Comparison of ENCODE assay signal across 1 cellular context in the genomic region with DNA sequence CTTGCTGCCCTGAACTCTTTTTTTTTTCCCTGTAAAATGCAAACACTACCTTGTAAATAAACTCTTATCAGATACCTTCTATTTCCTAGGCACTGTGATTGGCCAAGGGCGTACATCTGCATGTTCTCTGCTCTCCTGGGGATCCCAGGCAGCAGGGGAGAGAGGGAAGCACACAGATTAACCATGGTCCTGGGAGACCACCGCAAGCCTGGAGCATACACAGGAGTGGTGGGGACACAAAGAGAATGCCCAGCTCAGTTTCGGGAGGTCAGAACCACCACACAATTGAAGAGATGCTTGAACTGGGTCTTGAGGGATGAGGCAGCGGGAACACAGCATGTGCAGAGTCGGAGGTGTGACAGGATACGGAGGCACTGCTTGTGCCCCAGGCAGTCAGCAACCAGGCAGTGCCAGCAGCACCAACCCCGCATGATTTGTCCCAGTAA.
TF ChIP-seq lines count a peak whose summit lies in the region.

No MANE protein-coding gene starts in this region.

TF ChIP-seq in HepG2, 621 proteins besides CTCF, POLR2A, EP300 and RAD21 (continued from another document and continues in another):
- TF ChIP-seq, protein P1, sequence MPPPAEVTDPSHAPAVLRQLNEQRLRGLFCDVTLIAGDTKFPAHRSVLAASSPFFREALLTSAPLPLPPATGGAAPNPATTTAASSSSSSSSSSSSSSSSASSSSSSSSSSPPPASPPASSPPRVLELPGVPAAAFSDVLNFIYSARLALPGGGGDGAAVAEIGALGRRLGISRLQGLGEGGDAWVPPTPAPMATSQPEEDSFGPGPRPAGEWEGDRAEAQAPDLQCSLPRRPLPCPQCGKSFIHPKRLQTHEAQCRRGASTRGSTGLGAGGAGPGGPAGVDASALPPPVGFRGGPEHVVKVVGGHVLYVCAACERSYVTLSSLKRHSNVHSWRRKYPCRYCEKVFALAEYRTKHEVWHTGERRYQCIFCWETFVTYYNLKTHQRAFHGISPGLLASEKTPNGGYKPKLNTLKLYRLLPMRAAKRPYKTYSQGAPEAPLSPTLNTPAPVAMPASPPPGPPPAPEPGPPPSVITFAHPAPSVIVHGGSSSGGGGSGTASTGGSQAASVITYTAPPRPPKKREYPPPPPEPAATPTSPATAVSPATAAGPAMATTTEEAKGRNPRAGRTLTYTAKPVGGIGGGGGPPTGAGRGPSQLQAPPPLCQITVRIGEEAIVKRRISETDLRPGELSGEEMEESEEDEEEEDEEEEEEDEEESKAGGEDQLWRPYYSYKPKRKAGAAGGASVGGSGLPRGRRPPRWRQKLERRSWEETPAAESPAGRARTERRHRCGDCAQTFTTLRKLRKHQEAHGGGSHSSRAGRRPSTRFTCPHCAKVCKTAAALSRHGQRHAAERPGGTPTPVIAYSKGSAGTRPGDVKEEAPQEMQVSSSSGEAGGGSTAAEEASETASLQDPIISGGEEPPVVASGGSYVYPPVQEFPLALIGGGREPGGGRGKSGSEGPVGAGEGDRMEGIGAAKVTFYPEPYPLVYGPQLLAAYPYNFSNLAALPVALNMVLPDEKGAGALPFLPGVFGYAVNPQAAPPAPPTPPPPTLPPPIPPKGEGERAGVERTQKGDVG (CRISPR knock-in tag; IDR thresholded peaks at IDR 0.05; ENCODE audit: borderline replicate concordance) = peak; percentile 46; the same call in 1 of the 2 replicates
- no peak for TF ChIP-seq KDM5A (IDR thresholded peaks at IDR 0.05; ENCODE audit: borderline replicate concordance, low read length)
- TF ChIP-seq HMGA1 (CRISPR knock-in tag; conservative IDR thresholded peaks at IDR 0.05) = no peak
- TF ChIP-seq ZNF180 (CRISPR knock-in tag; IDR thresholded peaks at IDR 0.05; ENCODE audit: borderline replicate concordance, low read depth) = no peak
- no peak for TF ChIP-seq ZNF460 (CRISPR knock-in tag; IDR thresholded peaks at IDR 0.05; ENCODE audit: borderline replicate concordance)
- no peak for TF ChIP-seq POLR2AphosphoS5 (IDR thresholded peaks at IDR 0.05; ENCODE audit: low read depth, low read length)
- no peak for TF ChIP-seq ZNF468 (CRISPR knock-in tag; IDR thresholded peaks at IDR 0.05)
- no peak for TF ChIP-seq ZNF235 (CRISPR knock-in tag; IDR thresholded peaks at IDR 0.05; ENCODE audit: borderline replicate concordance)
- TF ChIP-seq, protein P2, sequence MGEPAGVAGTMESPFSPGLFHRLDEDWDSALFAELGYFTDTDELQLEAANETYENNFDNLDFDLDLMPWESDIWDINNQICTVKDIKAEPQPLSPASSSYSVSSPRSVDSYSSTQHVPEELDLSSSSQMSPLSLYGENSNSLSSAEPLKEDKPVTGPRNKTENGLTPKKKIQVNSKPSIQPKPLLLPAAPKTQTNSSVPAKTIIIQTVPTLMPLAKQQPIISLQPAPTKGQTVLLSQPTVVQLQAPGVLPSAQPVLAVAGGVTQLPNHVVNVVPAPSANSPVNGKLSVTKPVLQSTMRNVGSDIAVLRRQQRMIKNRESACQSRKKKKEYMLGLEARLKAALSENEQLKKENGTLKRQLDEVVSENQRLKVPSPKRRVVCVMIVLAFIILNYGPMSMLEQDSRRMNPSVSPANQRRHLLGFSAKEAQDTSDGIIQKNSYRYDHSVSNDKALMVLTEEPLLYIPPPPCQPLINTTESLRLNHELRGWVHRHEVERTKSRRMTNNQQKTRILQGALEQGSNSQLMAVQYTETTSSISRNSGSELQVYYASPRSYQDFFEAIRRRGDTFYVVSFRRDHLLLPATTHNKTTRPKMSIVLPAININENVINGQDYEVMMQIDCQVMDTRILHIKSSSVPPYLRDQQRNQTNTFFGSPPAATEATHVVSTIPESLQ (CRISPR knock-in tag; conservative IDR thresholded peaks at IDR 0.05) = no peak
- no peak for TF ChIP-seq NFIB (CRISPR knock-in tag; IDR thresholded peaks at IDR 0.05; ENCODE audit: borderline replicate concordance)
- TF ChIP-seq, protein P3, sequence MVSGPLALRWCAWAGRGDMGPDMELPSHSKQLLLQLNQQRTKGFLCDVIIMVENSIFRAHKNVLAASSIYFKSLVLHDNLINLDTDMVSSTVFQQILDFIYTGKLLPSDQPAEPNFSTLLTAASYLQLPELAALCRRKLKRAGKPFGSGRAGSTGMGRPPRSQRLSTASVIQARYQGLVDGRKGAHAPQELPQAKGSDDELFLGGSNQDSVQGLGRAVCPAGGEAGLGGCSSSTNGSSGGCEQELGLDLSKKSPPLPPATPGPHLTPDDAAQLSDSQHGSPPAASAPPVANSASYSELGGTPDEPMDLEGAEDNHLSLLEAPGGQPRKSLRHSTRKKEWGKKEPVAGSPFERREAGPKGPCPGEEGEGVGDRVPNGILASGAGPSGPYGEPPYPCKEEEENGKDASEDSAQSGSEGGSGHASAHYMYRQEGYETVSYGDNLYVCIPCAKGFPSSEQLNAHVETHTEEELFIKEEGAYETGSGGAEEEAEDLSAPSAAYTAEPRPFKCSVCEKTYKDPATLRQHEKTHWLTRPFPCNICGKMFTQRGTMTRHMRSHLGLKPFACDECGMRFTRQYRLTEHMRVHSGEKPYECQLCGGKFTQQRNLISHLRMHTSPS (CRISPR knock-in tag; IDR thresholded peaks at IDR 0.05; ENCODE audit: low read depth) = peak; percentile 42; the same call in 1 of the 2 replicates
- no peak for TF ChIP-seq PCBP2 (optimal IDR thresholded peaks at IDR 0.05; ENCODE audit: low read depth, low read length, poor library complexity, severe bottlenecking)
- no peak for TF ChIP-seq CHD4 (IDR thresholded peaks at IDR 0.05; ENCODE audit: borderline replicate concordance, low read length)
- peak; percentile 47; the same call in 1 of the 2 replicates for TF ChIP-seq ZNF33B (CRISPR knock-in tag; IDR thresholded peaks at IDR 0.05)
- peak; percentile 58; the same call in 1 of the 2 replicates for TF ChIP-seq ZNF350 (CRISPR knock-in tag; IDR thresholded peaks at IDR 0.05; ENCODE audit: borderline replicate concordance, low read depth)
- TF ChIP-seq, protein P4, sequence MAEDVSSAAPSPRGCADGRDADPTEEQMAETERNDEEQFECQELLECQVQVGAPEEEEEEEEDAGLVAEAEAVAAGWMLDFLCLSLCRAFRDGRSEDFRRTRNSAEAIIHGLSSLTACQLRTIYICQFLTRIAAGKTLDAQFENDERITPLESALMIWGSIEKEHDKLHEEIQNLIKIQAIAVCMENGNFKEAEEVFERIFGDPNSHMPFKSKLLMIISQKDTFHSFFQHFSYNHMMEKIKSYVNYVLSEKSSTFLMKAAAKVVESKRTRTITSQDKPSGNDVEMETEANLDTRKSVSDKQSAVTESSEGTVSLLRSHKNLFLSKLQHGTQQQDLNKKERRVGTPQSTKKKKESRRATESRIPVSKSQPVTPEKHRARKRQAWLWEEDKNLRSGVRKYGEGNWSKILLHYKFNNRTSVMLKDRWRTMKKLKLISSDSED (CRISPR knock-in tag; IDR thresholded peaks at IDR 0.05) = no peak
- peak; percentile 37; the same call in 1 of the 2 replicates for TF ChIP-seq FOXA3 (CRISPR knock-in tag; IDR thresholded peaks at IDR 0.05)
- no peak for TF ChIP-seq ZNF530 (CRISPR knock-in tag; IDR thresholded peaks at IDR 0.05; ENCODE audit: low read depth)
- TF ChIP-seq ZSCAN22 (CRISPR knock-in tag; IDR thresholded peaks at IDR 0.05) = no peak
- no peak for TF ChIP-seq DR1 (CRISPR knock-in tag; IDR thresholded peaks at IDR 0.05)
- TF ChIP-seq MLLT10 (CRISPR knock-in tag; IDR thresholded peaks at IDR 0.05) = no peak
- no peak for TF ChIP-seq SRY (CRISPR knock-in tag; IDR thresholded peaks at IDR 0.05)
- TF ChIP-seq NONO (IDR thresholded peaks at IDR 0.05) = no peak
- peak; percentile 67; the same call in 1 of the 2 replicates for TF ChIP-seq NONO (CRISPR knock-in tag; conservative IDR thresholded peaks at IDR 0.05)
- TF ChIP-seq ZNF260 (CRISPR knock-in tag; IDR thresholded peaks at IDR 0.05; ENCODE audit: borderline replicate concordance, low read depth) = no peak
- no peak for TF ChIP-seq SALL2 (CRISPR knock-in tag; IDR thresholded peaks at IDR 0.05)
- TF ChIP-seq ZNF572 (CRISPR knock-in tag; IDR thresholded peaks at IDR 0.05) = no peak
- TF ChIP-seq ASH2L (IDR thresholded peaks at IDR 0.05; ENCODE audit: insufficient read length, low read depth, low read length) = no peak
- TF ChIP-seq HIVEP1 (CRISPR knock-in tag; IDR thresholded peaks at IDR 0.05) = no peak
- TF ChIP-seq, protein P5, sequence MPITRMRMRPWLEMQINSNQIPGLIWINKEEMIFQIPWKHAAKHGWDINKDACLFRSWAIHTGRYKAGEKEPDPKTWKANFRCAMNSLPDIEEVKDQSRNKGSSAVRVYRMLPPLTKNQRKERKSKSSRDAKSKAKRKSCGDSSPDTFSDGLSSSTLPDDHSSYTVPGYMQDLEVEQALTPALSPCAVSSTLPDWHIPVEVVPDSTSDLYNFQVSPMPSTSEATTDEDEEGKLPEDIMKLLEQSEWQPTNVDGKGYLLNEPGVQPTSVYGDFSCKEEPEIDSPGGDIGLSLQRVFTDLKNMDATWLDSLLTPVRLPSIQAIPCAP (CRISPR knock-in tag; IDR thresholded peaks at IDR 0.05; ENCODE audit: low read depth) = no peak
- no peak for TF ChIP-seq RFX5 (IDR thresholded peaks at IDR 0.05; ENCODE audit: low read depth, low read length)
- TF ChIP-seq ARID2 (CRISPR knock-in tag; IDR thresholded peaks at IDR 0.05; ENCODE audit: borderline replicate concordance) = no peak
- 0 out of 2 replicates have a peak, but pooled peaks have one; percentile 34 for TF ChIP-seq TGIF2 (CRISPR knock-in tag; IDR thresholded peaks at IDR 0.05)
- TF ChIP-seq CHCHD3 (CRISPR knock-in tag; IDR thresholded peaks at IDR 0.05) = no peak
- peak; percentile 28; the same call in 1 of the 2 replicates for TF ChIP-seq ZNF138 (CRISPR knock-in tag; IDR thresholded peaks at IDR 0.05; ENCODE audit: low read depth)
- TF ChIP-seq ZZZ3 (CRISPR knock-in tag; IDR thresholded peaks at IDR 0.05; ENCODE audit: borderline replicate concordance) = no peak
- no peak for TF ChIP-seq SOX13 (IDR thresholded peaks at IDR 0.05)
- peak in 1 of 2 experiments; percentile 36; a peak in 1 of 4 replicates for TF ChIP-seq SOX13 (CRISPR knock-in tag; conservative IDR thresholded peaks at IDR 0.05 in 1 of 2, IDR thresholded peaks at IDR 0.05 in 1 of 2)
- no peak for TF ChIP-seq NR2F1 (CRISPR knock-in tag; IDR thresholded peaks at IDR 0.05)
- no peak for TF ChIP-seq SP2 (CRISPR knock-in tag; IDR thresholded peaks at IDR 0.05)
- TF ChIP-seq JDP2 (CRISPR knock-in tag; IDR thresholded peaks at IDR 0.05; ENCODE audit: borderline replicate concordance) = no peak
- no peak for TF ChIP-seq CREM (IDR thresholded peaks at IDR 0.05)
- no peak for TF ChIP-seq CREM (CRISPR knock-in tag; IDR thresholded peaks at IDR 0.05)
- TF ChIP-seq HCFC1 (IDR thresholded peaks at IDR 0.05; ENCODE audit: low read depth, low read length) = no peak
- TF ChIP-seq PRPF4 (IDR thresholded peaks at IDR 0.05; ENCODE audit: low read depth, low read length, poor library complexity, severe bottlenecking) = no peak
- no peak for TF ChIP-seq REL (CRISPR knock-in tag; conservative IDR thresholded peaks at IDR 0.05)
- TF ChIP-seq, protein P6, sequence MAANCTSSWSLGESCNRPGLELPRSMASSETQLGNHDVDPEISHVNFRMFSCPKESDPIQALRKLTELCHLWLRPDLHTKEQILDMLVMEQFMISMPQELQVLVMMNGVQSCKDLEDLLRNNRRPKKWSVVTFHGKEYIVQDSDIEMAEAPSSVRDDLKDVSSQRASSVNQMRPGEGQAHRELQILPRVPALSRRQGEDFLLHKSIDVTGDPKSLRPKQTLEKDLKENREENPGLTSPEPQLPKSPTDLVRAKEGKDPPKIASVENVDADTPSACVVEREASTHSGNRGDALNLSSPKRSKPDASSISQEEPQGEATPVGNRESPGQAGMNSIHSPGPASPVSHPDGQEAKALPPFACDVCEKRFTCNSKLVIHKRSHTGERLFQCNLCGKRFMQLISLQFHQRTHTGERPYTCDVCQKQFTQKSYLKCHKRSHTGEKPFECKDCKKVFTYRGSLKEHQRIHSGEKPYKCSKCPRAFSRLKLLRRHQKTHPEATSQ (CRISPR knock-in tag; IDR thresholded peaks at IDR 0.05; ENCODE audit: borderline replicate concordance) = peak; percentile 1; the same call in 1 of the 2 replicates
- TF ChIP-seq, protein P7, sequence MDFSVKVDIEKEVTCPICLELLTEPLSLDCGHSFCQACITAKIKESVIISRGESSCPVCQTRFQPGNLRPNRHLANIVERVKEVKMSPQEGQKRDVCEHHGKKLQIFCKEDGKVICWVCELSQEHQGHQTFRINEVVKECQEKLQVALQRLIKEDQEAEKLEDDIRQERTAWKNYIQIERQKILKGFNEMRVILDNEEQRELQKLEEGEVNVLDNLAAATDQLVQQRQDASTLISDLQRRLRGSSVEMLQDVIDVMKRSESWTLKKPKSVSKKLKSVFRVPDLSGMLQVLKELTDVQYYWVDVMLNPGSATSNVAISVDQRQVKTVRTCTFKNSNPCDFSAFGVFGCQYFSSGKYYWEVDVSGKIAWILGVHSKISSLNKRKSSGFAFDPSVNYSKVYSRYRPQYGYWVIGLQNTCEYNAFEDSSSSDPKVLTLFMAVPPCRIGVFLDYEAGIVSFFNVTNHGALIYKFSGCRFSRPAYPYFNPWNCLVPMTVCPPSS (IDR thresholded peaks at IDR 0.05) = no peak
- peak; percentile 60; the same call in 1 of the 2 replicates for TF ChIP-seq BORCS8-MEF2B (CRISPR knock-in tag; IDR thresholded peaks at IDR 0.05)
- peak; percentile 73; the same call in 1 of the 2 replicates for TF ChIP-seq BRD4 (CRISPR knock-in tag; IDR thresholded peaks at IDR 0.05)
- no peak for TF ChIP-seq ZNF232 (CRISPR knock-in tag; IDR thresholded peaks at IDR 0.05; ENCODE audit: borderline replicate concordance)
- TF ChIP-seq HES4 (CRISPR knock-in tag; IDR thresholded peaks at IDR 0.05; ENCODE audit: borderline replicate concordance) = no peak
- peak; percentile 54; the same call in 1 of the 2 replicates for TF ChIP-seq PITX1 (CRISPR knock-in tag; IDR thresholded peaks at IDR 0.05)
- TF ChIP-seq ELF1 (CRISPR knock-in tag; IDR thresholded peaks at IDR 0.05) = no peak
- TF ChIP-seq POLR2G (IDR thresholded peaks at IDR 0.05; ENCODE audit: low read depth, low read length) = no peak; the same call in 1 of the 2 replicates
